In genomic region chr11:119709638-119710346, GRCh38 we compare ENCODE assay signal across 10 cellular contexts. TPM values are rescaled to one million over a fixed set of nuclear protein-coding genes. Genes with fewer than 3 reads are reported as not detected.
DNase-seq lines count a peak whose midpoint lies in the region; ATAC-seq and TF ChIP-seq lines count a peak whose summit lies in the region.
"Had no signal": no experiment of that assay in that cellular context is flagged by ENCODE, and none has a peak within 500 bp of the region (broad histone marks: within the 10 kb centered on the region; RNA-seq: fewer than 3 reads in every experiment).

No MANE protein-coding gene starts in this region.

- peaks cover 81% of the 10 kb centered on the region for H3K4me1 Mint-ChIP-seq in progenitor cell of endocrine pancreas (ENCODE audit: low read depth)
- H3K4me1 Mint-ChIP-seq in chondrocyte (ENCODE audit: low read depth) = no peaks in the 10 kb centered on the region

- H3K36me3 Mint-ChIP-seq in progenitor cell of endocrine pancreas (ENCODE audit: insufficient read depth) (peaks cover 2% of the 10 kb centered on the region), chondrocyte (ENCODE audit: low read depth) (no peaks in the 10 kb centered on the region)

- DNase-seq in GM13977 (ENCODE audit: low spot score) = peak; percentile 67
- DNase-seq in NCI-H2227 (lab: John Stamatoyannopoulos, UW; ENCODE audit: unreplicated experiment) = peak; percentile 95
- DNase-seq in epithelial cell of prostate (ENCODE audit: low read depth, low spot score) = no peak
- no peak for DNase-seq in progenitor cell of endocrine pancreas (ENCODE audit: low spot score, unreplicated experiment)
- DNase-seq in chondrocyte (ENCODE audit: low spot score) = no peak
- DNase-seq: activated CD4-positive, alpha-beta T cell treated with anti-CD3 and anti-CD28 coated beads, Interleukin-2, amount 50 U/mL, for 1 hour; upper lobe of left lung had no signal

- no peak overlapping the region for H3K4me3 Mint-ChIP-seq in progenitor cell of endocrine pancreas (ENCODE audit: low read depth)
- no peak overlapping the region for H3K4me3 Mint-ChIP-seq in chondrocyte (ENCODE audit: unreplicated experiment)

- peak overlapping the region; percentile 17 for H3K27ac ChIP-seq in epithelial cell of prostate
- H3K27ac ChIP-seq: upper lobe of left lung had no signal

- ATAC-seq in GM19324 (IDR thresholded peaks at IDR 0.05; ENCODE audit: low FRiP score, unreplicated experiment) (no peak), GM18909 (IDR thresholded peaks at IDR 0.05; ENCODE audit: poor library complexity, unreplicated experiment) (no peak), HG03439 (IDR thresholded peaks at IDR 0.05; ENCODE audit: unreplicated experiment) (no peak)

- in situ Hi-C loops in GM13977 (cut with MboI; ENCODE audit: low pct_unique_long_range_greater_than_20kb, low sequenced_read_pairs, unreplicated experiment) = no loop called here

- no peak for TF ChIP-seq CTCF in GM13977 (IDR thresholded peaks at IDR 0.05; ENCODE audit: extremely low read depth, insufficient read depth, missing control alignments)
- no peak for TF ChIP-seq CTCF in progenitor cell of endocrine pancreas (IDR thresholded peaks at IDR 0.05; ENCODE audit: unreplicated experiment)
- no peak for TF ChIP-seq CTCF in chondrocyte (IDR thresholded peaks at IDR 0.05)

- no peaks in the 10 kb centered on the region for H3K27me3 Mint-ChIP-seq in progenitor cell of endocrine pancreas
- H3K27me3 Mint-ChIP-seq in chondrocyte (ENCODE audit: low read depth) = no peaks in the 10 kb centered on the region

- no peaks in the 10 kb centered on the region for H3K9me3 Mint-ChIP-seq in progenitor cell of endocrine pancreas (ENCODE audit: low read depth)
- H3K9me3 Mint-ChIP-seq in chondrocyte (ENCODE audit: low read depth) = no peaks in the 10 kb centered on the region

- H3K27ac Mint-ChIP-seq in progenitor cell of endocrine pancreas (peak overlapping the region; percentile 44), chondrocyte (ENCODE audit: unreplicated experiment) (no peak overlapping the region)

RNA-seq across cellular contexts. Expression of gene NECTIN1, which starts 19.2 kb away (rescaled TPM):
- total RNA-seq in progenitor cell of endocrine pancreas (42.1 and 44.8 TPM in 2 replicates), chondrocyte (9.1 to 10.3 TPM (median 9.7 TPM) in 3 replicates)

Comparison
In these comparisons a context has a peak if more than half of its experiments do, and no peak if none do; other contexts are left out.
1. DNase-seq: peak in GM13977 (single experiment) and NCI-H2227 (single experiment); none in epithelial cell of prostate (single experiment), progenitor cell of endocrine pancreas (single experiment) and chondrocyte (single experiment).